Comparison of ENCODE assay signal across 1 cellular context in the genomic region with DNA sequence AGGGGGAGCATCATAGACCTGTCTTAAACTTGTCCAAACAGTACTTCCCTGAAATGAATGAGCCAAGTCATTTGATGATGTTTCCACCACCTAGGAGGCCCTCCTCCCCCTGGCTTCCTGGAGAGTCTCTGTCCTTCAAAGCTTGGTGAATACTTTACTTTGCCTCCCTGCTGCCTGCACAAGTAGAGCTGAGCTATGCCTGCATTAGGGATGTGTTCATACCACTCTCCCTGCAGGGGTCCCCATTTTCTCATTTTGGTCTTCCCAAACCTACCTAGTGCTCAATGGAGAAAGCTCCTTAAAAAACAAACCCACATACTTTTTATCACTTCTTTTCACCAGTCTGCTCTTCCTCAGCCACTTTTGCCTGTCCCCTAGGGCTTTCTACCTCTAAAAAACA.
TF ChIP-seq lines count a peak whose summit lies in the region.

No MANE protein-coding gene starts in this region.

TF ChIP-seq in endothelial cell of umbilical vein, 7 proteins besides CTCF, POLR2A, EP300 and RAD21:
- TF ChIP-seq POLR2AphosphoS5 (IDR thresholded peaks at IDR 0.05; ENCODE audit: insufficient read depth, low read depth, low read length) (no peak), MYC (IDR thresholded peaks at IDR 0.05; ENCODE audit: low read depth, low read length) (no peak), MAX (IDR thresholded peaks at IDR 0.05; ENCODE audit: insufficient read depth, insufficient read length) (no peak), EZH2 (IDR thresholded peaks at IDR 0.05; ENCODE audit: borderline replicate concordance, low read depth, low read length, severe bottlenecking) (no peak), JUN (IDR thresholded peaks at IDR 0.05; ENCODE audit: borderline replicate concordance, insufficient read depth, insufficient read length, low read depth) (no peak), FOS (IDR thresholded peaks at IDR 0.05; ENCODE audit: borderline replicate concordance, insufficient read depth, low read length) (no peak), GATA2 (IDR thresholded peaks at IDR 0.05; ENCODE audit: insufficient read depth, insufficient read length, low read depth, low read length) (no peak)
TF ChIP-seq in endothelial cell of umbilical vein: peak in this region for 0.
